In genomic region chr12:111741235-111741812, GRCh38 we compare ENCODE assay signal across 12 cellular contexts. TPM values are rescaled to one million over a fixed set of nuclear protein-coding genes. Genes with fewer than 3 reads are reported as not detected.
DNase-seq lines count a peak whose midpoint lies in the region; ATAC-seq and TF ChIP-seq lines count a peak whose summit lies in the region.
"Had no signal": no experiment of that assay in that cellular context is flagged by ENCODE, and none has a peak within 500 bp of the region (broad histone marks: within the 10 kb centered on the region; RNA-seq: fewer than 3 reads in every experiment).

No MANE protein-coding gene starts in this region.

- peak overlapping the region; percentile 82 for H3K27ac Mint-ChIP-seq in chondrocyte (ENCODE audit: unreplicated experiment)

- no peak overlapping the region for H3K4me3 ChIP-seq in right lobe of liver
- H3K4me3 ChIP-seq: GM23248 had no signal

- peaks cover 17% of the 10 kb centered on the region for H3K36me3 Mint-ChIP-seq in chondrocyte (ENCODE audit: low read depth)

- DNase-seq in ACHN (peak; percentile 77), NCI-H2029 (lab: John Stamatoyannopoulos, UW) (peak; percentile 54), chondrocyte (ENCODE audit: low spot score) (no peak), right lobe of liver (no peak), iPS-NIHi11 (ENCODE audit: low spot score) (no peak), putamen (ENCODE audit: low spot score) (no peak)
- no peak for DNase-seq in activated effector memory CD4-positive, alpha-beta T cell treated with Interleukin-2 at 50 U/mL for 16 hours
- DNase-seq: activated T-cell treated with anti-CD3 and anti-CD28 coated beads, Interleukin-2, amount 50 U/mL, for 48 hours; effector CD4-positive, alpha-beta T cell; GM23248; NCI-H226 had no signal

- no peaks in the 10 kb centered on the region for H3K27me3 Mint-ChIP-seq in chondrocyte (ENCODE audit: low read depth)

- TF ChIP-seq POLR2A in right lobe of liver (IDR thresholded peaks at IDR 0.05), result no peak

- peak; percentile 73 to 85 (median 82) for ATAC-seq in right lobe of liver
- no peak for ATAC-seq in GM19328 (IDR thresholded peaks at IDR 0.05; ENCODE audit: unreplicated experiment)

- no peaks in the 10 kb centered on the region for H3K27me3 ChIP-seq in right lobe of liver

- peaks cover 19% of the 10 kb centered on the region for H3K4me1 Mint-ChIP-seq in chondrocyte (ENCODE audit: low read depth)

- H3K36me3 ChIP-seq in right lobe of liver, result peaks cover 0 to 27% (median 0%) of the 10 kb centered on the region in 4 donors

- H3K9me3 ChIP-seq in right lobe of liver, result no peaks in the 10 kb centered on the region

- WGBS in right lobe of liver (ENCODE audit: insufficient coverage, low coverage, low lambda C conversion rate, missing lambda C conversion rate), result 12% methylated on average over 4 of the region's 4 CpGs

- in situ Hi-C loops in ACHN (cut with HindIII; ENCODE audit: low pct_ligation_motif_present, low pct_unique_long_range_greater_than_20kb, low sequenced_read_pairs), result no loop called here

- no peak overlapping the region for H3K4me3 Mint-ChIP-seq in chondrocyte (ENCODE audit: unreplicated experiment)

- H3K9me3 Mint-ChIP-seq in chondrocyte (ENCODE audit: low read depth), result no peaks in the 10 kb centered on the region

- intact Hi-C loops in right lobe of liver (cut with DNase I), result no loop called here

- TF ChIP-seq CTCF in chondrocyte (IDR thresholded peaks at IDR 0.05) (no peak), right lobe of liver (IDR thresholded peaks at IDR 0.05) (no peak)

- peaks cover 0 to 15% (median 5%) of the 10 kb centered on the region in 4 donors for H3K4me1 ChIP-seq in right lobe of liver

- H3K27ac ChIP-seq in right lobe of liver, result peak overlapping the region in 2 of 3 donors; percentile 1 to 7
- H3K27ac ChIP-seq: GM23248 had no signal

RNA-seq across cellular contexts. Expression of gene ALDH2, which starts 25.4 kb away (rescaled TPM):
- total RNA-seq in chondrocyte, result 42.0 to 73.8 TPM (median 73.3 TPM) in 3 replicates
- 1,000 to 10,000 TPM in 2 of 6 experiments, 100 to 1,000 TPM in 4; 287 to 1,060 (median 749) TPM for total RNA-seq in right lobe of liver

RNA-seq across cellular contexts. Expression of gene ACAD10, which starts 55.5 kb away (rescaled TPM):
- 13.0 to 19.6 TPM (median 13.0 TPM) in 3 replicates for total RNA-seq in chondrocyte
- total RNA-seq in right lobe of liver, result 10 to 100 TPM; 24.7 to 41.7 (median 26.8) TPM

RNA-seq across cellular contexts. Expression of gene BRAP, which starts 55.6 kb away (rescaled TPM):
- total RNA-seq in chondrocyte (15.3 to 17.3 TPM (median 15.4 TPM) in 3 replicates), right lobe of liver (1 to 10 TPM; 5.3 to 8.1 (median 7.5) TPM)

Comparison
In these comparisons a context has a peak if more than half of its experiments do, and no peak if none do; other contexts are left out.
1. DNase-seq: peak in ACHN (single experiment) and NCI-H2029 (single experiment); none in chondrocyte (single experiment), right lobe of liver (0 of 3), iPS-NIHi11 (single experiment), putamen (single experiment) and activated effector memory CD4-positive, alpha-beta T cell treated with Interleukin-2 at 50 U/mL for 16 hours (single experiment).